In genomic region chr17:67546578-67547527, GRCh38 we compare ENCODE assay signal across 9 cellular contexts.
DNase-seq lines count a peak whose midpoint lies in the region; ATAC-seq and TF ChIP-seq lines count a peak whose summit lies in the region.
"Had no signal": no experiment of that assay in that cellular context is flagged by ENCODE, and none has a peak within 500 bp of the region (broad histone marks: within the 10 kb centered on the region; RNA-seq: fewer than 3 reads in every experiment).

No MANE protein-coding gene starts in this region.

- WGBS in stomach, 5 donors: 46 to 57% (median 48%) methylated on average over 8 to 11 of the region's 11 CpGs

- H3K4me3 Mint-ChIP-seq in activated CD8-positive, alpha-beta T cell treated with anti-CD3 and anti-CD28 coated beads, Interleukin-2, amount 10 ng/mL, durations not matched to agents 7 days and 5 days: no peak overlapping the region
- H3K4me3 Mint-ChIP-seq: central memory CD8-positive, alpha-beta T cell had no signal

- CTCF ChIA-PET in activated CD8-positive, alpha-beta T cell treated with anti-CD3 and anti-CD28 coated beads, Interleukin-2, amount 10 ng/mL, durations not matched to agents 7 days and 5 days (lab: Charles Lee): no interaction called here

- no peaks in the 10 kb centered on the region for H3K27me3 ChIP-seq in stomach

- peak; percentile 35 for TF ChIP-seq EP300 in stomach (IDR thresholded peaks at IDR 0.05)

- POLR2A ChIA-PET in activated CD8-positive, alpha-beta T cell treated with anti-CD3 and anti-CD28 coated beads, Interleukin-2, amount 10 ng/mL, durations not matched to agents 7 days and 5 days (lab: Charles Lee): no interaction called here

- H3K9me3 Mint-ChIP-seq in activated CD8-positive, alpha-beta T cell treated with anti-CD3 and anti-CD28 coated beads, Interleukin-2, amount 10 ng/mL, durations not matched to agents 7 days and 5 days (ENCODE audit: insufficient read depth): no peaks in the 10 kb centered on the region
- H3K9me3 Mint-ChIP-seq: central memory CD8-positive, alpha-beta T cell had no signal

- no peak for TF ChIP-seq POLR2A in stomach (IDR thresholded peaks at IDR 0.05)

- no peaks in the 10 kb centered on the region for H3K9me3 ChIP-seq in stomach

- H3K4me3 ChIP-seq in stomach: no peak overlapping the region

- H3K36me3 ChIP-seq in stomach: no peaks in the 10 kb centered on the region

- no peaks in the 10 kb centered on the region for H3K27me3 Mint-ChIP-seq in activated CD8-positive, alpha-beta T cell treated with anti-CD3 and anti-CD28 coated beads, Interleukin-2, amount 10 ng/mL, durations not matched to agents 7 days and 5 days (ENCODE audit: low read depth)
- H3K27me3 Mint-ChIP-seq: central memory CD8-positive, alpha-beta T cell had no signal

- peak; percentile 96 for ATAC-seq in GM18502 (IDR thresholded peaks at IDR 0.05; ENCODE audit: poor library complexity, unreplicated experiment)
- peak; percentile 96 for ATAC-seq in GM21825 (IDR thresholded peaks at IDR 0.05; ENCODE audit: unreplicated experiment)
- peak; percentile 74 for ATAC-seq in Right ventricle myocardium superior (ENCODE audit: poor library complexity)
- ATAC-seq in activated CD8-positive, alpha-beta T cell treated with anti-CD3 and anti-CD28 coated beads, Interleukin-2, amount 10 ng/mL, durations not matched to agents 7 days and 5 days: no peak

- H3K27ac ChIP-seq in stomach: peak overlapping the region; percentile 6 to 76 (median 54)

- peaks cover 15% of the 10 kb centered on the region for H3K36me3 Mint-ChIP-seq in activated CD8-positive, alpha-beta T cell treated with anti-CD3 and anti-CD28 coated beads, Interleukin-2, amount 10 ng/mL, durations not matched to agents 7 days and 5 days (ENCODE audit: low read depth)

- peaks cover 5 to 30% (median 13%) of the 10 kb centered on the region in 4 donors for H3K4me1 ChIP-seq in stomach

- intact Hi-C loops in Right ventricle myocardium superior (cut with DNase I): loop anchor here (10.0 kb wide), 1 partner anchor 172 kb away; the partner anchor contains the start of gene PITPNC1
- intact Hi-C loops in stomach (cut with DNase I; ENCODE audit: low total_unique reads): no loop called here

- TF ChIP-seq CTCF in stomach (IDR thresholded peaks at IDR 0.05): no peak

- DNase-seq in MV-4-11 (lab: John Stamatoyannopoulos, UW): peak; percentile 78
- DNase-seq in Right ventricle myocardium superior: peak; percentile 72
- peak; percentile 87 for DNase-seq in stomach
- no peak for DNase-seq in activated CD8-positive, alpha-beta T cell treated with anti-CD3 and anti-CD28 coated beads, Interleukin-2, amount 10 ng/mL, durations not matched to agents 7 days and 5 days
- no peak for DNase-seq in NCI-H187 treated with DMSO at 0.1 percent for 48 hours (lab: John Stamatoyannopoulos, UW)
- DNase-seq in activated gamma-delta T cell treated with Interleukin-2 at 50 U/mL for 16 hours: no peak

- peaks cover 17% of the 10 kb centered on the region for H3K4me1 Mint-ChIP-seq in activated CD8-positive, alpha-beta T cell treated with anti-CD3 and anti-CD28 coated beads, Interleukin-2, amount 10 ng/mL, durations not matched to agents 7 days and 5 days (ENCODE audit: low read depth)

- no peak overlapping the region for H3K27ac Mint-ChIP-seq in activated CD8-positive, alpha-beta T cell treated with anti-CD3 and anti-CD28 coated beads, Interleukin-2, amount 10 ng/mL, durations not matched to agents 7 days and 5 days

Comparison
In these comparisons a context has a peak if more than half of its experiments do, and no peak if none do; other contexts are left out.
1. DNase-seq: peak in MV-4-11 (single experiment), Right ventricle myocardium superior (single experiment) and stomach (single experiment); none in activated CD8-positive, alpha-beta T cell treated with anti-CD3 and anti-CD28 coated beads, Interleukin-2, amount 10 ng/mL, durations not matched to agents 7 days and 5 days (single experiment), NCI-H187 treated with DMSO at 0.1 percent for 48 hours (single experiment) and activated gamma-delta T cell treated with Interleukin-2 at 50 U/mL for 16 hours (single experiment).